28 cellular contexts compared by ENCODE assay signal in genomic region chr3:178005961-178006360, GRCh38.
"Had no signal": no experiment of that assay in that cellular context is flagged by ENCODE, and none has a peak within 500 bp of the region (broad histone marks: within the 10 kb centered on the region; RNA-seq: fewer than 3 reads in every experiment).

No MANE protein-coding gene starts in this region.

- ATAC-seq: natural killer cell treated with Interleukin-12 subunit alpha and Interleukin-12 subunit beta and Interleukin-15 and Interleukin-18, amount 100 ng/mL, for 72 hours; psoas muscle; right cardiac atrium; right lobe of liver; stimulated activated effector memory CD8-positive, alpha-beta T cell treated with anti-CD3 and anti-CD28 coated beads, Interleukin-12 subunit alpha, Interleukin-12 subunit beta, amount 100 ng/mL, for 72 hours had no signal

- H3K4me3 Mint-ChIP-seq: natural killer cell treated with Interleukin-12 subunit alpha and Interleukin-12 subunit beta and Interleukin-15 and Interleukin-18, amount 100 ng/mL, for 72 hours; nephron progenitor cell; neural crest cell; stimulated activated effector memory CD8-positive, alpha-beta T cell treated with anti-CD3 and anti-CD28 coated beads, Interleukin-12 subunit alpha, Interleukin-12 subunit beta, amount 100 ng/mL, for 72 hours; stimulated activated naive B cell treated with anti-CD40 and anti-IgM and Interleukin-4, amounts not matched to agents 10 μg/mL and 1 μg/mL and 100 μg/mL, for 72 hours; stimulated activated naive CD8-positive, alpha-beta T cell treated with anti-CD3 and anti-CD28 coated beads, Interleukin-15, Interleukin-2, amounts not matched to agents 100 ng/mL and 50 ng/mL, for 24 hours had no signal

- H3K27me3 ChIP-seq: ovary, right lobe of liver, sigmoid colon, stomach, thyroid gland, tibial nerve, upper lobe of left lung, vagina had no signal

- H3K4me1 ChIP-seq: parathyroid adenoma, psoas muscle, right lobe of liver, sigmoid colon, stomach, thyroid gland, tibial nerve, upper lobe of left lung, vagina had no signal

- H3K27ac ChIP-seq: ovary, parathyroid adenoma, psoas muscle, right lobe of liver, sigmoid colon, stomach, thoracic aorta, thyroid gland, tibial nerve, upper lobe of left lung, vagina had no signal

- H3K36me3 Mint-ChIP-seq: stimulated activated effector memory CD8-positive, alpha-beta T cell treated with anti-CD3 and anti-CD28 coated beads, Interleukin-12 subunit alpha, Interleukin-12 subunit beta, amount 100 ng/mL, for 72 hours had no signal

- H3K36me3 ChIP-seq: ovary, right lobe of liver, sigmoid colon, stomach, thoracic aorta, thyroid gland, tibial nerve, upper lobe of left lung, vagina had no signal

- H2AFZ ChIP-seq: parathyroid adenoma had no signal

- H3K27me3 Mint-ChIP-seq: progenitor cell of endocrine pancreas; stimulated activated naive CD8-positive, alpha-beta T cell treated with anti-CD3 and anti-CD28 coated beads, Interleukin-15, Interleukin-2, amounts not matched to agents 100 ng/mL and 50 ng/mL, for 24 hours had no signal

- H3K9me3 Mint-ChIP-seq: neural crest cell had no signal

- H3K4me3 ChIP-seq: ovary, psoas muscle, right lobe of liver, sigmoid colon, stomach, thoracic aorta, thyroid gland, tibial nerve, upper lobe of left lung, vagina had no signal

- H3K9me3 ChIP-seq: ovary, psoas muscle, right lobe of liver, sigmoid colon, stomach, thoracic aorta, thyroid gland, tibial nerve, upper lobe of left lung, vagina had no signal

- H3K9ac ChIP-seq: parathyroid adenoma had no signal

- H3K79me2 ChIP-seq: parathyroid adenoma had no signal

- H3K27ac Mint-ChIP-seq: natural killer cell treated with Interleukin-12 subunit alpha and Interleukin-12 subunit beta and Interleukin-15 and Interleukin-18, amount 100 ng/mL, for 72 hours; nephron progenitor cell; progenitor cell of endocrine pancreas; stimulated activated effector memory CD8-positive, alpha-beta T cell treated with anti-CD3 and anti-CD28 coated beads, Interleukin-12 subunit alpha, Interleukin-12 subunit beta, amount 100 ng/mL, for 72 hours; stimulated activated naive B cell treated with anti-CD40 and anti-IgM and Interleukin-4, amounts not matched to agents 10 μg/mL and 1 μg/mL and 100 μg/mL, for 72 hours; stimulated activated naive CD8-positive, alpha-beta T cell treated with anti-CD3 and anti-CD28 coated beads, Interleukin-15, Interleukin-2, amounts not matched to agents 100 ng/mL and 50 ng/mL, for 24 hours had no signal

- H3K4me1 Mint-ChIP-seq: neural crest cell had no signal

- DNase-seq: nephron progenitor cell; occipital lobe; ovary; posterior cingulate gyrus; psoas muscle; right cardiac atrium; right lobe of liver; sigmoid colon; small intestine; stimulated activated CD4-positive, alpha-beta T cell treated with anti-CD3 and anti-CD28 coated beads, Interleukin-15, amount 100 ng/mL, for 24 hours; stimulated activated CD4-positive, alpha-beta T cell treated with anti-CD3 and anti-CD28 coated beads, Interleukin-2, amount 100 ng/mL, for 24 hours; stimulated activated CD4-positive, alpha-beta T cell treated with anti-CD3 and anti-CD28 coated beads, Interleukin-2, amount 100 ng/mL, for 48 hours; stimulated activated CD4-positive, alpha-beta T cell treated with anti-CD3 and anti-CD28 coated beads, Interleukin-4, amount 100 ng/mL, for 24 hours; stimulated activated naive B cell treated with anti-CD40 and anti-IgM and Interleukin-4, amounts not matched to agents 10 μg/mL and 1 μg/mL and 100 μg/mL, for 72 hours; stimulated activated naive CD4-positive, alpha-beta T cell treated with Interleukin-2 at 50 U/mL for 16 hours; stomach; thyroid gland; trophoblast cell; upper lobe of left lung had no signal
